In the genomic region with DNA sequence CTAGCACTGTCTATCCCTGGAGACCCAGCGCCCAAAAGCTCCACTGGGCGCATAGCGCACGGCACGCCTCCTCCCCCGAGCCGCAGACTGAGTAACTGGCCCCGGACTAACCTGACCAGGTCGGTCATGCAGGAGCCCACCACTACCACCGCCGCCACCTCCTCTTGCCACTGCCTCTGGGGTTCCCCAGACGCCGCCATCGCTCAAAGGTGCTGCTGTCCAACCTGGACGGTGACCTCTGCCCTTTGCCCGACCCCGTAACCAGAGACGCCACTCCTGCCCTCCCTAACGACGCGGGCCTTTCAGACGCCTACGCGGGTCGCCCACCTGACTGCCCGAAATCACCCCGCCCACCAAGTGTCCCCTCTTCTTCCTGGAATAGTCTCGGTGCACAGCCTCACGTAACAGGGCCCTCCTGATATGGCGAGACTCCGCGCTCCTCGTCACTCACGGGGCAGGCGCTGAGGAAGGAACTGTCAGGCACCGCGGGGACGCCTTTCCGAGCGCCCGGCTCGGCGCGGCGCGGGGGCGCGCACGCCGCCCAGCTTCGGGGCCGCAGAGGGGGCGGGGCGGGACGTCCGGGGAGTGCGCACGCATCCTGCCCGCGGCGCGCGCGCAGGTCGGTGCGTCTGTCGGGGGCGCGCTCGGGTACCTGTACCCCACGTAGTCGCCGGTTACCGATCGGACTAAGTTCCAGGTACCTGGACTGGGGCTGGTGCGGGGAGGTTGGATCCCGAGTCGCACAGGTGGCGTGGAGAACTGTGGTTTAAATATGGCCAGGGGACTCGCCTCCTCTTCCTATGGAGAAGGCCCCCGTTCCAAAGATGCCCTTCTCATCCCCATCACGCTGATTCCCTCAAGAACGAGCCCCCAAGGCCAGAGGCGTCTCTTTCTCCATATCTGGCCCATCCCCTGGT, we compare ENCODE assay signal across 8 cellular contexts. TPM values are rescaled to one million over a fixed set of nuclear protein-coding genes. Genes with fewer than 3 reads are reported as not detected.
DNase-seq lines count a peak whose midpoint lies in the region; ATAC-seq and TF ChIP-seq lines count a peak whose summit lies in the region.

A gene (plus strand): TSS at position 584 of the 917 bp plus-strand sequence. CDS start 3,828 bp downstream, outside the sequence.
A gene (minus strand): TSS at position 242 of the 917 bp plus-strand sequence. CDS start 42 bp downstream, at position 200.

- H3K9me3 ChIP-seq in DND-41 (ENCODE audit: insufficient read depth, low read length, severe bottlenecking) = no peaks in the 10 kb centered on the region

- intact Hi-C loops in natural killer cell (cut with micrococcal nuclease) = loop anchor here (1.0 to 5.0 kb wide), 5 partner anchors 30 to 517 kb away; a partner anchor contains a TSS

- H3K79me2 ChIP-seq in DND-41 (ENCODE audit: insufficient read depth, low read length) = peaks cover 32% of the 10 kb centered on the region

- ATAC-seq in DND-41 (ENCODE audit: insufficient read depth, low read depth) (peak; percentile 82), natural killer cell (peak; percentile 76 to 90 (median 78))
- peak; percentile 91 for ATAC-seq in activated T-helper 17 cell treated with anti-CD3 and anti-CD28 coated beads, Interleukin-2, amount 50 U/mL, for 72 hours (replicated peaks)

- TF ChIP-seq CTCF in DND-41 (IDR thresholded peaks at IDR 0.05; ENCODE audit: borderline replicate concordance, extremely low read depth, low read length, poor library complexity, severe bottlenecking) (no peak), fibroblast of mammary gland (conservative IDR thresholded peaks at IDR 0.05; ENCODE audit: control insufficient read depth, insufficient read depth, low read depth, low read length) (no peak), natural killer cell (IDR thresholded peaks at IDR 0.05) (no peak)

- no peaks in the 10 kb centered on the region for H3K27me3 Mint-ChIP-seq in activated T-helper 17 cell treated with anti-CD3 and anti-CD28 coated beads, Interleukin-2, amount 50 U/mL, for 72 hours
- peaks cover 0 to 4% of the 10 kb centered on the region in 2 donors for H3K27me3 Mint-ChIP-seq in natural killer cell (ENCODE audit: low read depth in 2 of 2)

- H3K36me3 ChIP-seq in DND-41 (ENCODE audit: insufficient read depth, low read length) = peaks cover 10% of the 10 kb centered on the region

- H3K4me3 ChIP-seq in DND-41 (ENCODE audit: low read depth in 1 of 2, low read length in 2 of 2) = peak within 1 kb of the TSS; percentile 68 to 91
- peak within 1 kb of the TSS; percentile 94 for H3K4me3 ChIP-seq in fibroblast of mammary gland (ENCODE audit: control insufficient read depth, low read depth, low read length)

- peak within 1 kb of the TSS; percentile 95 for H3K4me3 Mint-ChIP-seq in activated T-helper 17 cell treated with anti-CD3 and anti-CD28 coated beads, Interleukin-2, amount 50 U/mL, for 72 hours
- peak within 1 kb of the TSS; percentile 99 for H3K4me3 Mint-ChIP-seq in natural killer cell

- H3K27me3 ChIP-seq in DND-41 (ENCODE audit: insufficient read depth, low read length, poor library complexity) = no peaks in the 10 kb centered on the region

- H3K4me1 ChIP-seq in DND-41 (ENCODE audit: insufficient read depth, low read length) = peaks cover 38% of the 10 kb centered on the region

- H3K9ac ChIP-seq in DND-41 (ENCODE audit: low read depth, low read length) = peak within 1 kb of the TSS; percentile 89

- DNase-seq in DND-41 = peak; percentile 88
- DNase-seq in GOT3 (lab: John Stamatoyannopoulos, UW) = peak; percentile 67
- DNase-seq in Kasumi-1 (lab: John Stamatoyannopoulos, UW) = peak; percentile 78 to 84
- peak; percentile 85 for DNase-seq in RPMI7951 (ENCODE audit: low read depth)
- peak; percentile 70 for DNase-seq in fibroblast of mammary gland (ENCODE audit: low read depth)
- DNase-seq in natural killer cell = peak; percentile 91
- DNase-seq in stimulated activated naive CD4-positive, alpha-beta T cell treated with Interleukin-2 at 50 U/mL for 16 hours (lab: John Stamatoyannopoulos, UW) = peak; percentile 85

- peak within 1 kb of the TSS; percentile 100 for H3K27ac Mint-ChIP-seq in activated T-helper 17 cell treated with anti-CD3 and anti-CD28 coated beads, Interleukin-2, amount 50 U/mL, for 72 hours
- H3K27ac Mint-ChIP-seq in natural killer cell = peak within 1 kb of the TSS; percentile 100

- H3K4me1 Mint-ChIP-seq in activated T-helper 17 cell treated with anti-CD3 and anti-CD28 coated beads, Interleukin-2, amount 50 U/mL, for 72 hours = peaks cover 38% of the 10 kb centered on the region
- peaks cover 30 to 41% of the 10 kb centered on the region in 2 donors for H3K4me1 Mint-ChIP-seq in natural killer cell

- no peaks in the 10 kb centered on the region for H4K20me1 ChIP-seq in DND-41 (ENCODE audit: insufficient read depth, low read length)

- peak within 1 kb of the TSS; percentile 99 for H3K27ac ChIP-seq in DND-41 (ENCODE audit: low read length)

- peak within 1 kb of the TSS; percentile 99 for H2AFZ ChIP-seq in DND-41 (ENCODE audit: low read depth, low read length)

- H3K4me2 ChIP-seq in DND-41 (ENCODE audit: insufficient read depth, low read length) = peak within 1 kb of the TSS; percentile 87

- peaks cover 4% of the 10 kb centered on the region for H3K9me3 Mint-ChIP-seq in activated T-helper 17 cell treated with anti-CD3 and anti-CD28 coated beads, Interleukin-2, amount 50 U/mL, for 72 hours
- H3K9me3 Mint-ChIP-seq in natural killer cell = no peaks in the 10 kb centered on the region

- H3K36me3 Mint-ChIP-seq in activated T-helper 17 cell treated with anti-CD3 and anti-CD28 coated beads, Interleukin-2, amount 50 U/mL, for 72 hours (ENCODE audit: low read depth) = peaks cover 50% of the 10 kb centered on the region
- peaks cover 6% of the 10 kb centered on the region for H3K36me3 Mint-ChIP-seq in natural killer cell

RNA-seq across cellular contexts. Expression of the first gene that starts in this region (rescaled TPM):
- 41.7 and 54.7 TPM in 2 replicates for total RNA-seq in RPMI7951 (2014; rRNA removed; shearing (Covaris generic))
- 10 to 100 TPM; 87.0 to 88.6 TPM for total RNA-seq in activated T-helper 17 cell treated with anti-CD3 and anti-CD28 coated beads, Interleukin-2, amount 50 U/mL, for 72 hours
- total RNA-seq in natural killer cell = 10 to 100 TPM; 54.6 to 66.1 (median 59.5) TPM

RNA-seq across cellular contexts. Expression of the second gene that starts in this region (rescaled TPM):
- total RNA-seq in RPMI7951 (2014; rRNA removed; shearing (Covaris generic)) = 1.8 and 2.8 TPM in 2 replicates
- 10 to 100 TPM in 1 of 2 donors, 1 to 10 TPM in 1; 7.7 to 10.0 TPM for total RNA-seq in activated T-helper 17 cell treated with anti-CD3 and anti-CD28 coated beads, Interleukin-2, amount 50 U/mL, for 72 hours
- 10 to 100 TPM; 11.5 to 20.9 (median 12.8) TPM for total RNA-seq in natural killer cell

Comparison
In these comparisons a context has a peak if more than half of its experiments do, and no peak if none do; other contexts are left out.
1. Peak in every context shown above with its lines: DNase-seq, ATAC-seq, H3K4me3 ChIP-seq and H3K27ac ChIP-seq.